28 cellular contexts compared by ENCODE assay signal in the genomic region with DNA sequence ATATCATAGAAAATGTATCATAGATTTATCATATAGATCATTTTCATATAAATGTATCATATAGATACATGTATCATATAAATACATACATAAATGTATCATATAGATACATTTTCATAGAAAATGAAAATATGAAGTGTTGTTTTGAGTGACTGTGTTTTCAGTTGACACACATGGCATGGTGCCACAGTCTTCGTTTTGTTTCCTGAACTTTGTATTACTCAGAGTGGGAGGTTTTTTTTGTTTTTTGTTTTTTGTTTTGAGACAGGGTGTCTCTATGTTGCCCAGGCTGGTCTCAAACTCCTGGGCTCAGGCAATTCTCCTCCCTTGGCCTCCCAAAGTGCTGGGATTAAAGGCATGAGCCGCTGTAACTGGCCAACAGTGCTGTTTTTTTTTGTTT. TPM values are rescaled to one million over a fixed set of nuclear protein-coding genes. Genes with fewer than 3 reads are reported as not detected.
A peak's percentile ranks its signal among the peaks of the same experiment; 100 is the strongest.
DNase-seq lines count a peak whose midpoint lies in the region; ATAC-seq, FAIRE-seq and TF ChIP-seq lines count a peak whose summit lies in the region.
"Had no signal": no experiment of that assay in that cellular context is flagged by ENCODE, and none has a peak within 500 bp of the region (broad histone marks: within the 10 kb centered on the region; RNA-seq: fewer than 3 reads in every experiment).

No MANE protein-coding gene starts in this region.

- no peak overlapping the region for H3K4ac ChIP-seq in mesenchymal stem cell (ENCODE audit: low read depth in 1 of 2, low read length in 2 of 2)

- H3K27ac ChIP-seq in HEK293 (ENCODE audit: extremely low read depth, low read depth, low read length): no peak overlapping the region
- H3K27ac ChIP-seq in mesenchymal stem cell (ENCODE audit: low read length, poor library complexity, severe bottlenecking): no peak overlapping the region
- no peak overlapping the region for H3K27ac ChIP-seq in CD4-positive, alpha-beta T cell (ENCODE audit: low read depth, low read length)
- H3K27ac ChIP-seq: esophagus muscularis mucosa, PC-9, right atrium auricular region, spleen, upper lobe of right lung had no signal

- H4K8ac ChIP-seq in mesenchymal stem cell (ENCODE audit: low read length): no peak overlapping the region

- H3K9ac ChIP-seq in mesenchymal stem cell (ENCODE audit: low read length): peak overlapping the region; percentile 32

- H3K27me3 ChIP-seq in bronchial epithelial cell (ENCODE audit: control insufficient read depth, insufficient read depth, low read length): no peaks in the 10 kb centered on the region
- H3K27me3 ChIP-seq in mesenchymal stem cell (ENCODE audit: control insufficient read depth in 1 of 2, insufficient read depth in 1 of 2, low read length in 2 of 2): peaks cover 0 to 18% of the 10 kb centered on the region in 2 experiments
- H3K27me3 ChIP-seq in CD4-positive, alpha-beta T cell (ENCODE audit: control insufficient read depth, insufficient read depth, low read length): no peaks in the 10 kb centered on the region
- H3K27me3 ChIP-seq: esophagus muscularis mucosa, right atrium auricular region, spleen, upper lobe of right lung had no signal

- ATAC-seq in CD4-positive, alpha-beta T cell (ENCODE audit: poor library complexity): no peak
- ATAC-seq: activated naive CD8-positive, alpha-beta T cell treated with anti-CD3 and anti-CD28 coated beads, Interleukin-2, amount 50 U/mL, for 24 hours; K562; upper lobe of right lung had no signal

- H3K18ac ChIP-seq in mesenchymal stem cell (ENCODE audit: low read depth in 1 of 2, low read length in 2 of 2): no peak overlapping the region

- H3K4me1 ChIP-seq in HEK293 (ENCODE audit: control insufficient read depth, insufficient read depth, low read length) (peaks cover 3% of the 10 kb centered on the region; the same call in 1 of the 2 replicates), mesenchymal stem cell (ENCODE audit: control insufficient read depth, insufficient read depth, low read depth, low read length) (peaks cover 11% of the 10 kb centered on the region)
- H3K4me1 ChIP-seq: upper lobe of right lung had no signal

- H2BK120ac ChIP-seq in mesenchymal stem cell (ENCODE audit: low read depth, low read length): no peak overlapping the region

- H2BK15ac ChIP-seq in mesenchymal stem cell (ENCODE audit: low read depth, poor library complexity, severe bottlenecking): no peak overlapping the region

- no peak overlapping the region for H3K4me3 Mint-ChIP-seq in activated CD4-positive, alpha-beta T cell treated with anti-CD3 and anti-CD28 coated beads, Interleukin-2, amount 10 ng/mL, durations not matched to agents 24 days and 14 days
- no peak overlapping the region for H3K4me3 Mint-ChIP-seq in CD4-positive, alpha-beta T cell
- H3K4me3 Mint-ChIP-seq: activated B cell treated with CpG ODN at 0.5 μM for 24 hours; activated naive CD8-positive, alpha-beta T cell treated with anti-CD3 and anti-CD28 coated beads, Interleukin-2, amount 50 U/mL, for 24 hours had no signal

- POLR2A ChIA-PET in HEK293 (lab: Yijun Ruan, JAX): no interaction called here
- POLR2A ChIA-PET in CD4-positive, alpha-beta T cell (lab: Charles Lee): no interaction called here

- intact Hi-C loops in activated CD4-positive, alpha-beta T cell treated with anti-CD3 and anti-CD28 coated beads, Interleukin-2, amount 10 ng/mL, durations not matched to agents 24 days and 14 days (cut with micrococcal nuclease): loop anchor here (5.0 kb wide), 1 partner anchor 508 kb away; a partner anchor contains a TSS
- intact Hi-C loops in CD4-positive, alpha-beta T cell (cut with DNase I, micrococcal nuclease): loop anchor here in 1 of 2 experiments (10.0 kb wide), 1 partner anchor 336 kb away; a partner anchor contains a TSS

- H2BK5ac ChIP-seq in mesenchymal stem cell (ENCODE audit: low read depth, low read length, poor library complexity, severe bottlenecking): no peak overlapping the region

- H3K14ac ChIP-seq in mesenchymal stem cell (ENCODE audit: low read length in 2 of 2): no peak overlapping the region

- H2BK12ac ChIP-seq in mesenchymal stem cell (ENCODE audit: low read length in 2 of 2): no peak overlapping the region

- WGBS in mesenchymal stem cell: 70% methylated on average over 1 of the region's 2 CpGs

- H3K9me3 ChIP-seq in HEK293 (ENCODE audit: control insufficient read depth, insufficient read depth, low read depth, low read length): no peaks in the 10 kb centered on the region
- no peaks in the 10 kb centered on the region for H3K9me3 ChIP-seq in mesenchymal stem cell (ENCODE audit: control insufficient read depth, low read length)
- H3K9me3 ChIP-seq in CD4-positive, alpha-beta T cell (ENCODE audit: control insufficient read depth, low read length): no peaks in the 10 kb centered on the region
- H3K9me3 ChIP-seq: esophagus muscularis mucosa, right atrium auricular region, spleen, upper lobe of right lung had no signal

- FAIRE-seq in bronchial epithelial cell (lab: Jason Lieb, UNC): no peak
- FAIRE-seq: G401.6, K562, kidney had no signal

- H3K27me3 Mint-ChIP-seq in activated CD4-positive, alpha-beta T cell treated with anti-CD3 and anti-CD28 coated beads, Interleukin-2, amount 10 ng/mL, durations not matched to agents 24 days and 14 days: no peaks in the 10 kb centered on the region
- no peaks in the 10 kb centered on the region for H3K27me3 Mint-ChIP-seq in CD4-positive, alpha-beta T cell
- H3K27me3 Mint-ChIP-seq: activated B cell treated with CpG ODN at 0.5 μM for 24 hours; activated naive CD8-positive, alpha-beta T cell treated with anti-CD3 and anti-CD28 coated beads, Interleukin-2, amount 50 U/mL, for 24 hours had no signal

- no peak overlapping the region for H2AK5ac ChIP-seq in mesenchymal stem cell (ENCODE audit: low read length, severe bottlenecking)

- H3K4me1 Mint-ChIP-seq in activated CD4-positive, alpha-beta T cell treated with anti-CD3 and anti-CD28 coated beads, Interleukin-2, amount 10 ng/mL, durations not matched to agents 24 days and 14 days: peaks cover 12% of the 10 kb centered on the region
- peaks cover 39% of the 10 kb centered on the region for H3K4me1 Mint-ChIP-seq in CD4-positive, alpha-beta T cell (ENCODE audit: low read depth)
- H3K4me1 Mint-ChIP-seq: nephron had no signal

- no peak overlapping the region for H3K27ac Mint-ChIP-seq in activated CD4-positive, alpha-beta T cell treated with anti-CD3 and anti-CD28 coated beads, Interleukin-2, amount 10 ng/mL, durations not matched to agents 24 days and 14 days
- no peak overlapping the region for H3K27ac Mint-ChIP-seq in CD4-positive, alpha-beta T cell
- H3K27ac Mint-ChIP-seq: activated B cell treated with CpG ODN at 0.5 μM for 24 hours; activated naive CD8-positive, alpha-beta T cell treated with anti-CD3 and anti-CD28 coated beads, Interleukin-2, amount 50 U/mL, for 24 hours; brain; nephron had no signal

- H3K23ac ChIP-seq in mesenchymal stem cell (ENCODE audit: low read length in 2 of 2): no peak overlapping the region

- peaks cover 12 to 36% of the 10 kb centered on the region in 2 experiments for H3K36me3 ChIP-seq in HEK293 (ENCODE audit: control insufficient read depth in 2 of 2, insufficient read depth in 1 of 2, low read length in 2 of 2)
- H3K36me3 ChIP-seq in bronchial epithelial cell (ENCODE audit: control insufficient read depth, insufficient read depth, low read length): peaks cover 1% of the 10 kb centered on the region
- peaks cover 10 to 11% of the 10 kb centered on the region in 2 experiments for H3K36me3 ChIP-seq in mesenchymal stem cell (ENCODE audit: control insufficient read depth in 1 of 2, insufficient read depth in 2 of 2, low read depth in 1 of 2, low read length in 2 of 2)
- H3K36me3 ChIP-seq: right atrium auricular region had no signal

- H3K4me2 ChIP-seq in mesenchymal stem cell (ENCODE audit: low read length, poor library complexity, severe bottlenecking): no peak overlapping the region
- H3K4me2 ChIP-seq: PC-9 had no signal

- CTCF ChIA-PET in HEK293 (lab: Yijun Ruan, JAX): no interaction called here
- CTCF ChIA-PET in CD4-positive, alpha-beta T cell (lab: Charles Lee): no interaction called here

- no peak overlapping the region for H4K91ac ChIP-seq in mesenchymal stem cell (ENCODE audit: low read length)

- H2AFZ ChIP-seq in mesenchymal stem cell (ENCODE audit: low read depth, low read length): no peak overlapping the region
- H2AFZ ChIP-seq: PC-9 had no signal

- H3K4me3 ChIP-seq in HEK293 (ENCODE audit: low read depth, low read length): no peak overlapping the region
- no peak overlapping the region for H3K4me3 ChIP-seq in bronchial epithelial cell (ENCODE audit: low read depth, low read length)
- H3K4me3 ChIP-seq in mesenchymal stem cell (ENCODE audit: insufficient read depth in 1 of 2, low read depth in 1 of 2, low read length in 2 of 2): no peak overlapping the region
- H3K4me3 ChIP-seq: esophagus muscularis mucosa, K562, PC-9, right atrium auricular region, spleen, upper lobe of right lung had no signal

- H3K9me3 Mint-ChIP-seq in activated CD4-positive, alpha-beta T cell treated with anti-CD3 and anti-CD28 coated beads, Interleukin-2, amount 10 ng/mL, durations not matched to agents 24 days and 14 days: no peaks in the 10 kb centered on the region
- H3K9me3 Mint-ChIP-seq in CD4-positive, alpha-beta T cell: no peaks in the 10 kb centered on the region
- H3K9me3 Mint-ChIP-seq: activated B cell treated with CpG ODN at 0.5 μM for 24 hours; activated naive CD8-positive, alpha-beta T cell treated with anti-CD3 and anti-CD28 coated beads, Interleukin-2, amount 50 U/mL, for 24 hours had no signal

- H3K79me1 ChIP-seq in mesenchymal stem cell (replicated peaks; ENCODE audit: low read length, poor library complexity, severe bottlenecking): no peaks in the 10 kb centered on the region

- DNase-seq in activated CD4-positive, alpha-beta T cell treated with anti-CD3 and anti-CD28 coated beads for 48 hours: peak; percentile 44
- DNase-seq in activated CD4-positive, alpha-beta T cell treated with anti-CD3 and anti-CD28 coated beads, Interleukin-2, amount 10 ng/mL, durations not matched to agents 24 days and 14 days: no peak
- DNase-seq in bronchial epithelial cell (ENCODE audit: low read depth) (peak; percentile 29), mesenchymal stem cell (no peak), OCI-M2 (lab: John Stamatoyannopoulos, UW; ENCODE audit: unreplicated experiment) (no peak), T-helper 1 cell (no peak)
- no peak for DNase-seq in CD4-positive, alpha-beta T cell
- DNase-seq: 8988T; activated B cell treated with CpG ODN at 0.5 μM for 24 hours; activated naive CD8-positive, alpha-beta T cell treated with anti-CD3 and anti-CD28 coated beads, Interleukin-2, amount 50 U/mL, for 24 hours; AML-193; effector memory CD4-positive, alpha-beta T cell; NCI-H1417 treated with DMSO at 0.1 percent for 48 hours; NCI-H2107; NCI-H446 treated with DMSO at 0.1 percent for 48 hours; PC-9; SHP77; T-helper 9 cell; upper lobe of right lung had no signal

- TF ChIP-seq CTCF in HEK293 (tag by site-specific recombination; IDR thresholded peaks at IDR 0.05) (no peak), bronchial epithelial cell (IDR thresholded peaks at IDR 0.05; ENCODE audit: insufficient read depth, low read length, severe bottlenecking) (no peak)
- no peak for TF ChIP-seq CTCF in CD4-positive, alpha-beta T cell (IDR thresholded peaks at IDR 0.05)

- peaks cover 32% of the 10 kb centered on the region for H3K36me3 Mint-ChIP-seq in activated CD4-positive, alpha-beta T cell treated with anti-CD3 and anti-CD28 coated beads, Interleukin-2, amount 10 ng/mL, durations not matched to agents 24 days and 14 days (ENCODE audit: low read depth)
- peaks cover 64% of the 10 kb centered on the region for H3K36me3 Mint-ChIP-seq in CD4-positive, alpha-beta T cell (ENCODE audit: low read depth)

RNA-seq across cellular contexts. Expression of a gene that starts 3.9 kb away (rescaled TPM):
- total RNA-seq in activated CD4-positive, alpha-beta T cell treated with anti-CD3 and anti-CD28 coated beads, Interleukin-2, amount 10 ng/mL, durations not matched to agents 24 days and 14 days: 64.3 and 64.6 TPM in 2 replicates
- 29.0 and 35.2 TPM in 2 replicates for total RNA-seq in bronchial epithelial cell
- polyA plus RNA-seq in mesenchymal stem cell (2013, experiment 1 of 2): 23.0 TPM
- 22.4 TPM for polyA plus RNA-seq in mesenchymal stem cell (2013, experiment 2 of 2)
- 10 to 100 TPM; 27.3 to 29.4 TPM for total RNA-seq in CD4-positive, alpha-beta T cell

RNA-seq across cellular contexts. Expression of a gene that starts 4.4 kb away (rescaled TPM):
- total RNA-seq in activated CD4-positive, alpha-beta T cell treated with anti-CD3 and anti-CD28 coated beads, Interleukin-2, amount 10 ng/mL, durations not matched to agents 24 days and 14 days: 86.8 and 89.5 TPM in 2 replicates
- total RNA-seq in bronchial epithelial cell: 32.1 and 48.4 TPM in 2 replicates
- 88.0 TPM for polyA plus RNA-seq in mesenchymal stem cell (2013, experiment 1 of 2)
- polyA plus RNA-seq in mesenchymal stem cell (2013, experiment 2 of 2): 88.0 TPM
- 10 to 100 TPM; 50.1 to 53.2 TPM for total RNA-seq in CD4-positive, alpha-beta T cell

RNA-seq across cellular contexts. Expression of a gene that starts 44.7 kb away (rescaled TPM):
- 233 and 246 TPM in 2 replicates for total RNA-seq in activated CD4-positive, alpha-beta T cell treated with anti-CD3 and anti-CD28 coated beads, Interleukin-2, amount 10 ng/mL, durations not matched to agents 24 days and 14 days
- total RNA-seq in bronchial epithelial cell: 87.4 and 137 TPM in 2 replicates
- polyA plus RNA-seq in mesenchymal stem cell (2013, experiment 1 of 2): 135 TPM
- 128 TPM for polyA plus RNA-seq in mesenchymal stem cell (2013, experiment 2 of 2)
- 10 to 100 TPM; 70.0 to 72.1 TPM for total RNA-seq in CD4-positive, alpha-beta T cell

Comparison
In these comparisons a context has a peak if more than half of its experiments do, and no peak if none do; other contexts are left out.
1. DNase-seq: peak in activated CD4-positive, alpha-beta T cell treated with anti-CD3 and anti-CD28 coated beads for 48 hours (single experiment) and bronchial epithelial cell (single experiment); none in activated CD4-positive, alpha-beta T cell treated with anti-CD3 and anti-CD28 coated beads, Interleukin-2, amount 10 ng/mL, durations not matched to agents 24 days and 14 days (single experiment), mesenchymal stem cell (single experiment), CD4-positive, alpha-beta T cell (0 of 10), OCI-M2 (single experiment) and T-helper 1 cell (0 of 5).